In genomic region chr15:59539799-59540198, GRCh38 we compare ENCODE assay signal across 24 cellular contexts.
DNase-seq lines count a peak whose midpoint lies in the region; ATAC-seq and TF ChIP-seq lines count a peak whose summit lies in the region.
"Had no signal": no experiment of that assay in that cellular context is flagged by ENCODE, and none has a peak within 500 bp of the region (broad histone marks: within the 10 kb centered on the region; RNA-seq: fewer than 3 reads in every experiment).

No MANE protein-coding gene starts in this region.

- intact Hi-C loops in transverse colon (cut with DNase I; ENCODE audit: low total_unique reads) = no loop called here

- TF ChIP-seq CTCF in fibroblast of the aortic adventitia (IDR thresholded peaks at IDR 0.05; ENCODE audit: insufficient read depth, low read length) (no peak), transverse colon (IDR thresholded peaks at IDR 0.05) (no peak)

- in situ Hi-C loops in transverse colon (cut with MboI; ENCODE audit: low pct_ligation_motif_present in 1 of 4, low pct_unique_long_range_greater_than_20kb in 1 of 4, low sequenced_read_pairs in 3 of 4) = no loop called here

- H3K4me3 ChIP-seq in fibroblast of the aortic adventitia (ENCODE audit: low read depth, low read length) (no peak overlapping the region), transverse colon (no peak overlapping the region)
- H3K4me3 ChIP-seq: BLaER1 had no signal

- DNase-seq in SKM-1 treated with dmso at 0.1 percent for 144 hours (lab: John Stamatoyannopoulos, UW; ENCODE audit: unreplicated experiment) = peak; percentile 22
- DNase-seq in SKM-1 (lab: John Stamatoyannopoulos, UW; ENCODE audit: unreplicated experiment) = no peak
- peak; percentile 24 for DNase-seq in OCI-M1 (lab: John Stamatoyannopoulos, UW)
- peak; percentile 16 for DNase-seq in fibroblast of the aortic adventitia (ENCODE audit: low read depth)
- DNase-seq in transverse colon = no peak
- DNase-seq in activated T-cell treated with anti-CD3 and anti-CD28 coated beads for 4 hours = no peak
- DNase-seq in RPMI8226 = no peak
- DNase-seq in stimulated activated naive CD8-positive, alpha-beta T cell treated with anti-CD3 and anti-CD28 coated beads, Interleukin-15, Interleukin-2, amounts not matched to agents 100 U/mL and 50 U/mL, for 24 hours = no peak
- DNase-seq: activated CD4-positive, alpha-beta T cell treated with anti-CD3 and anti-CD28 coated beads, Interleukin-2, amount 50 U/mL, for 4 hours; activated gamma-delta T cell treated with Interleukin-2 at 50 U/mL for 16 hours; amniotic stem cell; central memory CD4-positive, alpha-beta T cell; effector memory CD4-positive, alpha-beta T cell; GDM1; H9; hippocampal formation; kidney; NCI-H1048; NCI-H2081 treated with DMSO at 0.1 percent for 48 hours; nephron progenitor cell; Right ventricle myocardium superior; T-helper 1 cell; WERI-Rb-1 had no signal

- 58 to 92% methylated on average over 2 to 3 of the region's 3 CpGs for WGBS in transverse colon (ENCODE audit: low coverage in 1 of 2), 2 donors

- H3K4me1 ChIP-seq in transverse colon = peaks cover 6 to 41% (median 14%) of the 10 kb centered on the region in 4 donors

- no peak for ATAC-seq in stimulated activated naive CD8-positive, alpha-beta T cell treated with anti-CD3 and anti-CD28 coated beads, Interleukin-15, Interleukin-2, amounts not matched to agents 100 U/mL and 50 U/mL, for 24 hours

- TF ChIP-seq POLR2A in transverse colon (IDR thresholded peaks at IDR 0.05) = no peak

- TF ChIP-seq EP300 in transverse colon (IDR thresholded peaks at IDR 0.05; ENCODE audit: low read depth) = no peak

- H3K36me3 ChIP-seq in transverse colon = no peaks in the 10 kb centered on the region
- H3K36me3 ChIP-seq: BLaER1, WERI-Rb-1 had no signal

- no peaks in the 10 kb centered on the region for H3K27me3 ChIP-seq in transverse colon
- H3K27me3 ChIP-seq: BLaER1 had no signal

- no peaks in the 10 kb centered on the region for H3K9me3 ChIP-seq in transverse colon
- H3K9me3 ChIP-seq: BLaER1 had no signal

- peak overlapping the region; percentile 31 to 65 (median 57) for H3K27ac ChIP-seq in transverse colon
- H3K27ac ChIP-seq: BLaER1, WERI-Rb-1 had no signal

Comparison
In these comparisons a context has a peak if more than half of its experiments do, and no peak if none do; other contexts are left out.
1. DNase-seq: peak in SKM-1 treated with dmso at 0.1 percent for 144 hours (single experiment), OCI-M1 (single experiment) and fibroblast of the aortic adventitia (single experiment); none in SKM-1 (single experiment), transverse colon (single experiment), activated T-cell treated with anti-CD3 and anti-CD28 coated beads for 4 hours (single experiment), RPMI8226 (single experiment) and stimulated activated naive CD8-positive, alpha-beta T cell treated with anti-CD3 and anti-CD28 coated beads, Interleukin-15, Interleukin-2, amounts not matched to agents 100 U/mL and 50 U/mL, for 24 hours (single experiment).